Comparison of ENCODE assay signal across 1 cellular context in the genomic region with DNA sequence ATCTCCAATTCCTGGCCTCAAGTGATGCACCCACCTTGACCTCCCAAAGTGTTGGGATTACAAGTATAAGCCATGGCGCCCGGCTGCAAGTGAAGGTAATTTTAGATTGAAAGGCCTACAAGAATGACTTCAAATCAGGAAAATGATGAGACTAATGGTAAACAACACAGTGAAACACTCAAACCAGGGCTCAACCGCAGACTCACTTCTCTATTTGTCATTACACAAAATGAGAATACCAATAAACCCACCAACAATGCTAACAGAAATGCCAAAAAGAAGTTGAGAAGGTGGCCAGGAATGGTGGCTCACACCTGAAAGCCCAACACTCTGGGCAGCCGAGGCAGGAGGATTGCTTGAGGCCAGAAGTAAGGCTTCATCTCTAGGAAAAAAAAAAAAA.
TF ChIP-seq lines count a peak whose summit lies in the region.

No MANE protein-coding gene starts in this region.

TF ChIP-seq in GM12878, 131 proteins besides CTCF, POLR2A, EP300 and RAD21 (continued from another document):
- TF ChIP-seq JUND (IDR thresholded peaks at IDR 0.05; ENCODE audit: low read depth, low read length): no peak
- TF ChIP-seq ZNF24 (IDR thresholded peaks at IDR 0.05): no peak
- no peak for TF ChIP-seq KAT2A (conservative IDR thresholded peaks at IDR 0.05; ENCODE audit: control insufficient read depth, low read depth, low read length)
- peak; percentile 62; the same call in 1 of the 2 replicates for TF ChIP-seq ZBED1 (IDR thresholded peaks at IDR 0.05; ENCODE audit: borderline replicate concordance)
- no peak for TF ChIP-seq BACH1 (IDR thresholded peaks at IDR 0.05; ENCODE audit: borderline replicate concordance)
- peak; percentile 97 for TF ChIP-seq RUNX3 (IDR thresholded peaks at IDR 0.05; ENCODE audit: low read length)
- TF ChIP-seq JUNB (IDR thresholded peaks at IDR 0.05): peak; percentile 79
- TF ChIP-seq WRNIP1 (IDR thresholded peaks at IDR 0.05; ENCODE audit: borderline replicate concordance, low read depth, low read length): no peak
- peak; percentile 80 for TF ChIP-seq NFIC (IDR thresholded peaks at IDR 0.05; ENCODE audit: low read depth, low read length)
- TF ChIP-seq BCL11A (IDR thresholded peaks at IDR 0.05; ENCODE audit: low read depth, low read length): no peak
- TF ChIP-seq CREM (IDR thresholded peaks at IDR 0.05; ENCODE audit: low read depth): peak; percentile 68; the same call in 1 of the 2 replicates
- TF ChIP-seq BHLHE40 (IDR thresholded peaks at IDR 0.05; ENCODE audit: borderline replicate concordance in 1 of 2, low read depth in 2 of 2, low read length in 1 of 2): no peak
- peak; percentile 73; the same call in 1 of the 2 replicates for TF ChIP-seq FOXM1 (IDR thresholded peaks at IDR 0.05; ENCODE audit: low read depth, low read length)
- no peak for TF ChIP-seq SKIL (IDR thresholded peaks at IDR 0.05; ENCODE audit: low read depth, poor library complexity, severe bottlenecking)
- TF ChIP-seq LARP7 (IDR thresholded peaks at IDR 0.05): no peak
- TF ChIP-seq ZNF622 (IDR thresholded peaks at IDR 0.05): no peak
- TF ChIP-seq STAT3 (IDR thresholded peaks at IDR 0.05; ENCODE audit: low read depth, low read length): no peak
- TF ChIP-seq EED (IDR thresholded peaks at IDR 0.05; ENCODE audit: low read depth): peak; percentile 26; the same call in 1 of the 2 replicates
- TF ChIP-seq RAD51 (IDR thresholded peaks at IDR 0.05): no peak
- no peak for TF ChIP-seq BRCA1 (IDR thresholded peaks at IDR 0.05; ENCODE audit: low read depth, low read length)
- peak; percentile 71; the same call in 1 of the 2 replicates for TF ChIP-seq MTA3 (IDR thresholded peaks at IDR 0.05; ENCODE audit: borderline replicate concordance, low read length)
- no peak for TF ChIP-seq RBBP5 (conservative IDR thresholded peaks at IDR 0.05)
- TF ChIP-seq IKZF1 (conservative IDR thresholded peaks at IDR 0.05): no peak
- TF ChIP-seq CBFB (IDR thresholded peaks at IDR 0.05; ENCODE audit: low read depth): 0 out of 2 replicates have a peak, but pooled peaks have one; percentile 44
- TF ChIP-seq, protein P1, sequence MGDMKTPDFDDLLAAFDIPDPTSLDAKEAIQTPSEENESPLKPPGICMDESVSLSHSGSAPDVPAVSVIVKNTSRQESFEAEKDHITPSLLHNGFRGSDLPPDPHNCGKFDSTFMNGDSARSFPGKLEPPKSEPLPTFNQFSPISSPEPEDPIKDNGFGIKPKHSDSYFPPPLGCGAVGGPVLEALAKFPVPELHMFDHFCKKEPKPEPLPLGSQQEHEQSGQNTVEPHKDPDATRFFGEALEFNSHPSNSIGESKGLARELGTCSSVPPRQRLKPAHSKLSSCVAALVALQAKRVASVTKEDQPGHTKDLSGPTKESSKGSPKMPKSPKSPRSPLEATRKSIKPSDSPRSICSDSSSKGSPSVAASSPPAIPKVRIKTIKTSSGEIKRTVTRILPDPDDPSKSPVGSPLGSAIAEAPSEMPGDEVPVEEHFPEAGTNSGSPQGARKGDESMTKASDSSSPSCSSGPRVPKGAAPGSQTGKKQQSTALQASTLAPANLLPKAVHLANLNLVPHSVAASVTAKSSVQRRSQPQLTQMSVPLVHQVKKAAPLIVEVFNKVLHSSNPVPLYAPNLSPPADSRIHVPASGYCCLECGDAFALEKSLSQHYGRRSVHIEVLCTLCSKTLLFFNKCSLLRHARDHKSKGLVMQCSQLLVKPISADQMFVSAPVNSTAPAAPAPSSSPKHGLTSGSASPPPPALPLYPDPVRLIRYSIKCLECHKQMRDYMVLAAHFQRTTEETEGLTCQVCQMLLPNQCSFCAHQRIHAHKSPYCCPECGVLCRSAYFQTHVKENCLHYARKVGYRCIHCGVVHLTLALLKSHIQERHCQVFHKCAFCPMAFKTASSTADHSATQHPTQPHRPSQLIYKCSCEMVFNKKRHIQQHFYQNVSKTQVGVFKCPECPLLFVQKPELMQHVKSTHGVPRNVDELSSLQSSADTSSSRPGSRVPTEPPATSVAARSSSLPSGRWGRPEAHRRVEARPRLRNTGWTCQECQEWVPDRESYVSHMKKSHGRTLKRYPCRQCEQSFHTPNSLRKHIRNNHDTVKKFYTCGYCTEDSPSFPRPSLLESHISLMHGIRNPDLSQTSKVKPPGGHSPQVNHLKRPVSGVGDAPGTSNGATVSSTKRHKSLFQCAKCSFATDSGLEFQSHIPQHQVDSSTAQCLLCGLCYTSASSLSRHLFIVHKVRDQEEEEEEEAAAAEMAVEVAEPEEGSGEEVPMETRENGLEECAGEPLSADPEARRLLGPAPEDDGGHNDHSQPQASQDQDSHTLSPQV (IDR thresholded peaks at IDR 0.05): no peak
- TF ChIP-seq, protein P2, sequence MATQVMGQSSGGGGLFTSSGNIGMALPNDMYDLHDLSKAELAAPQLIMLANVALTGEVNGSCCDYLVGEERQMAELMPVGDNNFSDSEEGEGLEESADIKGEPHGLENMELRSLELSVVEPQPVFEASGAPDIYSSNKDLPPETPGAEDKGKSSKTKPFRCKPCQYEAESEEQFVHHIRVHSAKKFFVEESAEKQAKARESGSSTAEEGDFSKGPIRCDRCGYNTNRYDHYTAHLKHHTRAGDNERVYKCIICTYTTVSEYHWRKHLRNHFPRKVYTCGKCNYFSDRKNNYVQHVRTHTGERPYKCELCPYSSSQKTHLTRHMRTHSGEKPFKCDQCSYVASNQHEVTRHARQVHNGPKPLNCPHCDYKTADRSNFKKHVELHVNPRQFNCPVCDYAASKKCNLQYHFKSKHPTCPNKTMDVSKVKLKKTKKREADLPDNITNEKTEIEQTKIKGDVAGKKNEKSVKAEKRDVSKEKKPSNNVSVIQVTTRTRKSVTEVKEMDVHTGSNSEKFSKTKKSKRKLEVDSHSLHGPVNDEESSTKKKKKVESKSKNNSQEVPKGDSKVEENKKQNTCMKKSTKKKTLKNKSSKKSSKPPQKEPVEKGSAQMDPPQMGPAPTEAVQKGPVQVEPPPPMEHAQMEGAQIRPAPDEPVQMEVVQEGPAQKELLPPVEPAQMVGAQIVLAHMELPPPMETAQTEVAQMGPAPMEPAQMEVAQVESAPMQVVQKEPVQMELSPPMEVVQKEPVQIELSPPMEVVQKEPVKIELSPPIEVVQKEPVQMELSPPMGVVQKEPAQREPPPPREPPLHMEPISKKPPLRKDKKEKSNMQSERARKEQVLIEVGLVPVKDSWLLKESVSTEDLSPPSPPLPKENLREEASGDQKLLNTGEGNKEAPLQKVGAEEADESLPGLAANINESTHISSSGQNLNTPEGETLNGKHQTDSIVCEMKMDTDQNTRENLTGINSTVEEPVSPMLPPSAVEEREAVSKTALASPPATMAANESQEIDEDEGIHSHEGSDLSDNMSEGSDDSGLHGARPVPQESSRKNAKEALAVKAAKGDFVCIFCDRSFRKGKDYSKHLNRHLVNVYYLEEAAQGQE (IDR thresholded peaks at IDR 0.05; ENCODE audit: low read depth, low read length): no peak
- TF ChIP-seq ATF2 (IDR thresholded peaks at IDR 0.05; ENCODE audit: low read length): peak; percentile 69; the same call in 1 of the 2 replicates
- TF ChIP-seq MEF2A (IDR thresholded peaks at IDR 0.05; ENCODE audit: insufficient read depth, low read depth, low read length): 0 out of 2 replicates have a peak, but pooled peaks have one; percentile 49
TF ChIP-seq in GM12878: peak in this region for 12.
